21 cellular contexts compared by ENCODE assay signal in genomic region chr18:26394047-26394654, GRCh38.
"Had no signal": no experiment of that assay in that cellular context is flagged by ENCODE, and none has a peak within 500 bp of the region (broad histone marks: within the 10 kb centered on the region; RNA-seq: fewer than 3 reads in every experiment).

No MANE protein-coding gene starts in this region.

- H3K4me1 ChIP-seq: SJSA1 had no signal

- H3K27ac ChIP-seq: SJSA1, SK-N-MC had no signal

- H3K36me3 ChIP-seq: SJSA1 had no signal

- FAIRE-seq: RCC 7860 had no signal

- H3K27me3 ChIP-seq: SJSA1 had no signal

- H3K4me3 ChIP-seq: SJSA1, SK-N-MC had no signal

- H3K9me3 ChIP-seq: SJSA1 had no signal

- DNase-seq: KBM-7, MV-4-11, NCI-H1048, NCI-H1105, NCI-H1417, NCI-H1436 treated with DMSO at 0.1 percent for 48 hours, NCI-H1694, NCI-H187 treated with DMSO at 0.1 percent for 48 hours, NCI-H2029 treated with DMSO at 0.1 percent for 48 hours, NCI-H2171 treated with DMSO at 0.1 percent for 48 hours, NCI-H345, NCI-H446 treated with DMSO at 0.1 percent for 48 hours, NCI-H510A treated with DMSO at 0.1 percent for 48 hours, NCI-H526 treated with DMSO at 0.1 percent for 48 hours, NCI-H748 treated with DMSO at 0.1 percent for 48 hours, Right ventricle myocardium superior, RPMI8226, SIG-M5 had no signal
